ENCODE assay signal across 8 cellular contexts in the genomic region with DNA sequence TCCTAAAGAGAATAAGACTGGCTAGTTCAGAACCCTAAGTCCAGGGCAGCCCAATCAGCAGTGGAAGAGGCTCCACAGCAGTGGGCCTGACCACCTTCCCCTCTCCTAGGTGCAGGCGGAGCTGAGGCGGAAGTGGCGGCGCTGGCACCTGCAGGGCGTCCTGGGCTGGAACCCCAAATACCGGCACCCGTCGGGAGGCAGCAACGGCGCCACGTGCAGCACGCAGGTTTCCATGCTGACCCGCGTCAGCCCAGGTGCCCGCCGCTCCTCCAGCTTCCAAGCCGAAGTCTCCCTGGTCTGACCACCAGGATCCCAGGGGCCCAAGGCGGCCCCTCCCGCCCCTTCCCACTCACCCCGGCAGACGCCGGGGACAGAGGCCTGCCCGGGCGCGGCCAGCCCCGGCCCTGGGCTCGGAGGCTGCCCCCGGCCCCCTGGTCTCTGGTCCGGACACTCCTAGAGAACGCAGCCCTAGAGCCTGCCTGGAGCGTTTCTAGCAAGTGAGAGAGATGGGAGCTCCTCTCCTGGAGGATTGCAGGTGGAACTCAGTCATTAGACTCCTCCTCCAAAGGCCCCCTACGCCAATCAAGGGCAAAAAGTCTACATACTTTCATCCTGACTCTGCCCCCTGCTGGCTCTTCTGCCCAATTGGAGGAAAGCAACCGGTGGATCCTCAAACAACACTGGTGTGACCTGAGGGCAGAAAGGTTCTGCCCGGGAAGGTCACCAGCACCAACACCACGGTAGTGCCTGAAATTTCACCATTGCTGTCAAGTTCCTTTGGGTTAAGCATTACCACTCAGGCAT. TPM values are rescaled to one million over a fixed set of nuclear protein-coding genes. Genes with fewer than 3 reads are reported as not detected.
A peak's percentile ranks its signal among the peaks of the same experiment; 100 is the strongest.
DNase-seq lines count a peak whose midpoint lies in the region; ATAC-seq and TF ChIP-seq lines count a peak whose summit lies in the region.

No MANE protein-coding gene starts in this region.

- no peaks in the 10 kb centered on the region for H3K27me3 Mint-ChIP-seq in activated CD4-positive, alpha-beta T cell treated with anti-CD3 and anti-CD28 coated beads, Interleukin-2, amount 10 ng/mL, durations not matched to agents 24 days and 14 days

- peak; percentile 55 for TF ChIP-seq CTCF in DND-41 (IDR thresholded peaks at IDR 0.05; ENCODE audit: borderline replicate concordance, extremely low read depth, low read length, poor library complexity, severe bottlenecking)
- TF ChIP-seq CTCF in foreskin keratinocyte (conservative IDR thresholded peaks at IDR 0.05): peak; percentile 72
- TF ChIP-seq CTCF in spleen (IDR thresholded peaks at IDR 0.05 in 8 of 11, conservative IDR thresholded peaks at IDR 0.05 in 3 of 11): peak in 8 of 11 experiments; percentile 29 to 72 (median 58)

- no peak overlapping the region for H3K9ac ChIP-seq in DND-41 (ENCODE audit: low read depth, low read length)

- H3K4me1 Mint-ChIP-seq in activated CD4-positive, alpha-beta T cell treated with anti-CD3 and anti-CD28 coated beads, Interleukin-2, amount 10 ng/mL, durations not matched to agents 24 days and 14 days: peaks cover 5% of the 10 kb centered on the region

- peaks cover 3% of the 10 kb centered on the region; the same call in 1 of the 2 replicates for H4K20me1 ChIP-seq in DND-41 (ENCODE audit: insufficient read depth, low read length)

- H2AFZ ChIP-seq in DND-41 (ENCODE audit: low read depth, low read length): no peak overlapping the region

- no peak overlapping the region for H3K27ac Mint-ChIP-seq in activated CD4-positive, alpha-beta T cell treated with anti-CD3 and anti-CD28 coated beads, Interleukin-2, amount 10 ng/mL, durations not matched to agents 24 days and 14 days

- H3K9me3 Mint-ChIP-seq in activated CD4-positive, alpha-beta T cell treated with anti-CD3 and anti-CD28 coated beads, Interleukin-2, amount 10 ng/mL, durations not matched to agents 24 days and 14 days: no peaks in the 10 kb centered on the region

- no peaks in the 10 kb centered on the region for H3K79me2 ChIP-seq in DND-41 (ENCODE audit: insufficient read depth, low read length)

- no peaks in the 10 kb centered on the region for H3K9me3 ChIP-seq in DND-41 (ENCODE audit: insufficient read depth, low read length, severe bottlenecking)
- H3K9me3 ChIP-seq in spleen: no peaks in the 10 kb centered on the region

- intact Hi-C loops in activated CD4-positive, alpha-beta T cell treated with anti-CD3 and anti-CD28 coated beads, Interleukin-2, amount 10 ng/mL, durations not matched to agents 24 days and 14 days (cut with micrococcal nuclease): loop anchor here (2.0 kb wide), 1 partner anchor 17 kb away; no protein-coding TSS in a partner anchor
- intact Hi-C loops in spleen (cut with DNase I; ENCODE audit: low total_unique reads): no loop called here

- WGBS in spleen, 5 donors: 83 to 86% (median 84%) methylated on average over 21 to 35 of the region's 35 CpGs

- H3K4me1 ChIP-seq in DND-41 (ENCODE audit: insufficient read depth, low read length): no peaks in the 10 kb centered on the region
- H3K4me1 ChIP-seq in foreskin keratinocyte: no peaks in the 10 kb centered on the region
- H3K4me1 ChIP-seq in spleen: peaks cover 0 to 52% (median 9%) of the 10 kb centered on the region in 6 donors

- H3K4me3 Mint-ChIP-seq in activated CD4-positive, alpha-beta T cell treated with anti-CD3 and anti-CD28 coated beads, Interleukin-2, amount 10 ng/mL, durations not matched to agents 24 days and 14 days: no peak overlapping the region

- ATAC-seq in DND-41 (ENCODE audit: insufficient read depth, low read depth) (peak; percentile 44; the same call in 1 of the 3 replicates), foreskin keratinocyte (peak; percentile 64), GM19328 (IDR thresholded peaks at IDR 0.05; ENCODE audit: unreplicated experiment) (no peak)

- no peak overlapping the region for H3K4me3 ChIP-seq in DND-41 (ENCODE audit: low read depth in 1 of 2, low read length in 2 of 2)
- no peak overlapping the region for H3K4me3 ChIP-seq in spleen

- DNase-seq in DND-41 (peak; percentile 13), HuH-7.5 (ENCODE audit: low spot score) (peak; percentile 71), foreskin keratinocyte (peak; percentile 22 to 45), spleen (peak; percentile 69), NCI-H1694 treated with DMSO at 0.1 percent for 48 hours (lab: John Stamatoyannopoulos, UW) (no peak), NCI-H774 (lab: John Stamatoyannopoulos, UW) (no peak)
- peak; percentile 82 for DNase-seq in activated CD4-positive, alpha-beta T cell treated with anti-CD3 and anti-CD28 coated beads, Interleukin-2, amount 10 ng/mL, durations not matched to agents 24 days and 14 days

- no peak overlapping the region for H3K4me2 ChIP-seq in DND-41 (ENCODE audit: insufficient read depth, low read length)

- no peaks in the 10 kb centered on the region for H3K36me3 Mint-ChIP-seq in activated CD4-positive, alpha-beta T cell treated with anti-CD3 and anti-CD28 coated beads, Interleukin-2, amount 10 ng/mL, durations not matched to agents 24 days and 14 days (ENCODE audit: low read depth)

- TF ChIP-seq POLR2A in spleen (IDR thresholded peaks at IDR 0.05): no peak

- H3K27ac ChIP-seq in DND-41 (ENCODE audit: low read length) (no peak overlapping the region), foreskin keratinocyte (no peak overlapping the region), spleen (no peak overlapping the region)

- no peaks in the 10 kb centered on the region for H3K27me3 ChIP-seq in DND-41 (ENCODE audit: insufficient read depth, low read length, poor library complexity)
- H3K27me3 ChIP-seq in foreskin keratinocyte: no peaks in the 10 kb centered on the region
- no peaks in the 10 kb centered on the region for H3K27me3 ChIP-seq in spleen (replicated peaks in 1 of 7)

- no peaks in the 10 kb centered on the region for H3K36me3 ChIP-seq in DND-41 (ENCODE audit: insufficient read depth, low read length)
- no peaks in the 10 kb centered on the region for H3K36me3 ChIP-seq in spleen

RNA-seq across cellular contexts. Expression of a gene that starts 33.7 kb away (rescaled TPM):
- 0.68 and 0.80 TPM in 2 replicates for total RNA-seq in activated CD4-positive, alpha-beta T cell treated with anti-CD3 and anti-CD28 coated beads, Interleukin-2, amount 10 ng/mL, durations not matched to agents 24 days and 14 days
- total RNA-seq in foreskin keratinocyte (2.8 and 3.2 TPM in 2 replicates), spleen (10 to 100 TPM in 5 of 7 donors, 1 to 10 TPM in 2; 6.8 to 16.3 (median 11.9) TPM)
- polyA plus RNA-seq in foreskin keratinocyte (1.9 and 2.3 TPM in 2 replicates), spleen (1 to 10 TPM; 2.0 to 6.1 (median 5.3) TPM)

RNA-seq across cellular contexts. Expression of a gene that starts 45.6 kb away (rescaled TPM):
- 36.3 and 39.6 TPM in 2 replicates for total RNA-seq in activated CD4-positive, alpha-beta T cell treated with anti-CD3 and anti-CD28 coated beads, Interleukin-2, amount 10 ng/mL, durations not matched to agents 24 days and 14 days
- total RNA-seq in foreskin keratinocyte (54.8 and 59.8 TPM in 2 replicates), spleen (10 to 100 TPM; 28.9 to 58.2 (median 40.8) TPM)
- polyA plus RNA-seq in foreskin keratinocyte (34.9 and 40.5 TPM in 2 replicates), spleen (10 to 100 TPM; 13.5 to 19.9 (median 17.2) TPM)

RNA-seq across cellular contexts. Expression of a gene that starts 54.5 kb away (rescaled TPM):
- 66.6 and 66.8 TPM in 2 replicates for total RNA-seq in activated CD4-positive, alpha-beta T cell treated with anti-CD3 and anti-CD28 coated beads, Interleukin-2, amount 10 ng/mL, durations not matched to agents 24 days and 14 days
- 27.2 and 31.9 TPM in 2 replicates for total RNA-seq in foreskin keratinocyte
- polyA plus RNA-seq in foreskin keratinocyte: 41.9 and 50.1 TPM in 2 replicates
- total RNA-seq in spleen: 10 to 100 TPM; 23.1 to 42.6 (median 27.1) TPM
- 10 to 100 TPM; 81.9 to 86.6 (median 84.5) TPM for polyA plus RNA-seq in spleen

Comparison
In these comparisons a context has a peak if more than half of its experiments do, and no peak if none do; other contexts are left out.
1. DNase-seq: peak in DND-41 (single experiment), HuH-7.5 (single experiment), activated CD4-positive, alpha-beta T cell treated with anti-CD3 and anti-CD28 coated beads, Interleukin-2, amount 10 ng/mL, durations not matched to agents 24 days and 14 days (single experiment), foreskin keratinocyte (2 of 2) and spleen (single experiment); none in NCI-H1694 treated with DMSO at 0.1 percent for 48 hours (single experiment) and NCI-H774 (single experiment).
2. Peak in every context shown above with its lines, with median percentiles within 50 percentile points of each other: CTCF ChIP-seq.